11 cellular contexts compared by ENCODE assay signal in the genomic region with DNA sequence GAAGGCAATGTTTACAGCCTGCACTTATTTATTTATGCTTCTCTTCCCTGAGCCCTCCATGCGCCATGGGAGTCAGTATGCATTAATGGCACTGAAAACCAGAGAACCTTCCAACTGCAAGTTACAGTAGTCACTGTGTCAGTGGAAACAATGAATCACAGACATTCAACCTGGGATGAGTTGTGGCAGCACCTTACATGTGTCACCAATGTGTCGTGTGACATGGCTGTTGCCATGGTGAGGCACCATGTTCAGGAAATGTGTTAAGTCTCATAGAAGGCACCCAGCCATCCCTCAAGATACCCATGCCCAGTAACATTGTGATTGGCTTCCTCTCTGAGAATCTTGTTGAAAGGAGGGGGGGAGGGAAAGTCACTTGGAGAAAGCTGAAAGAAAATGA.
DNase-seq lines count a peak whose midpoint lies in the region; ATAC-seq and TF ChIP-seq lines count a peak whose summit lies in the region.
"Had no signal": no experiment of that assay in that cellular context is flagged by ENCODE, and none has a peak within 500 bp of the region (broad histone marks: within the 10 kb centered on the region; RNA-seq: fewer than 3 reads in every experiment).

No MANE protein-coding gene starts in this region.

- no peak overlapping the region for H3K27ac ChIP-seq in effector memory CD4-positive, alpha-beta T cell (ENCODE audit: insufficient read depth, low read length, poor library complexity, severe bottlenecking)
- H3K27ac ChIP-seq in right atrium auricular region: no peak overlapping the region
- H3K27ac ChIP-seq: esophagus muscularis mucosa, sigmoid colon had no signal

- no peaks in the 10 kb centered on the region for H3K27me3 ChIP-seq in effector memory CD4-positive, alpha-beta T cell (replicated peaks; ENCODE audit: control insufficient read depth, insufficient read depth, low read length, poor library complexity, severe bottlenecking)
- H3K27me3 ChIP-seq in right atrium auricular region: no peaks in the 10 kb centered on the region
- H3K27me3 ChIP-seq: esophagus muscularis mucosa, sigmoid colon had no signal

- TF ChIP-seq CTCF in HFFc6 (IDR thresholded peaks at IDR 0.05): no peak
- no peak for TF ChIP-seq CTCF in GM10266 (IDR thresholded peaks at IDR 0.05; ENCODE audit: control insufficient read depth, insufficient read depth, low read depth, missing control alignments)
- TF ChIP-seq CTCF in right atrium auricular region (IDR thresholded peaks at IDR 0.05): no peak

- ATAC-seq in activated CD8-positive, alpha-beta T cell treated with anti-CD3 and anti-CD28 coated beads, Interleukin-2, amount 10 ng/mL, durations not matched to agents 7 days and 5 days: peak; percentile 82

- peaks cover 12% of the 10 kb centered on the region for H3K36me3 Mint-ChIP-seq in HFFc6 (ENCODE audit: low read depth)
- peaks cover 23% of the 10 kb centered on the region for H3K36me3 Mint-ChIP-seq in activated CD8-positive, alpha-beta T cell treated with anti-CD3 and anti-CD28 coated beads, Interleukin-2, amount 10 ng/mL, durations not matched to agents 7 days and 5 days (ENCODE audit: low read depth)

- H3K4me3 ChIP-seq in effector memory CD4-positive, alpha-beta T cell (ENCODE audit: insufficient read depth, low read depth, low read length, poor library complexity, severe bottlenecking): no peak overlapping the region
- H3K4me3 ChIP-seq in right atrium auricular region: no peak overlapping the region
- H3K4me3 ChIP-seq: esophagus muscularis mucosa, sigmoid colon had no signal

- DNase-seq in HFFc6 (peak; percentile 39), GM10266 (ENCODE audit: extremely low spot score) (no peak), iPS-NIHi11 (ENCODE audit: low spot score) (no peak), COLO668 (lab: John Stamatoyannopoulos, UW; ENCODE audit: unreplicated experiment) (no peak), right atrium auricular region (ENCODE audit: low spot score) (no peak)
- peak; percentile 51 for DNase-seq in activated CD8-positive, alpha-beta T cell treated with anti-CD3 and anti-CD28 coated beads, Interleukin-2, amount 10 ng/mL, durations not matched to agents 7 days and 5 days
- DNase-seq in effector memory CD4-positive, alpha-beta T cell: peak in 2 of 3 donors; percentile 12 to 36
- peak; percentile 68 for DNase-seq in stimulated activated CD4-positive, alpha-beta T cell treated with anti-CD3 and anti-CD28 coated beads, Interleukin-4, amount 100 ng/mL, for 1 hour
- DNase-seq: KG1, sigmoid colon had no signal

- CTCF ChIA-PET in activated CD8-positive, alpha-beta T cell treated with anti-CD3 and anti-CD28 coated beads, Interleukin-2, amount 10 ng/mL, durations not matched to agents 7 days and 5 days (lab: Charles Lee): interaction anchor here (0.7 to 2.2 kb wide), 2 partner anchors 24 to 81 kb away, joined by 3 to 6 read pairs; no protein-coding TSS in a partner anchor

- peaks cover 10% of the 10 kb centered on the region; the same call in 1 of the 2 replicates for H3K4me1 Mint-ChIP-seq in HFFc6 (ENCODE audit: low read depth)
- peaks cover 39% of the 10 kb centered on the region for H3K4me1 Mint-ChIP-seq in activated CD8-positive, alpha-beta T cell treated with anti-CD3 and anti-CD28 coated beads, Interleukin-2, amount 10 ng/mL, durations not matched to agents 7 days and 5 days (ENCODE audit: low read depth)

- POLR2A ChIA-PET in activated CD8-positive, alpha-beta T cell treated with anti-CD3 and anti-CD28 coated beads, Interleukin-2, amount 10 ng/mL, durations not matched to agents 7 days and 5 days (lab: Charles Lee): no interaction called here

- H3K9me3 ChIP-seq in effector memory CD4-positive, alpha-beta T cell (ENCODE audit: control insufficient read depth, low read length): no peaks in the 10 kb centered on the region
- H3K9me3 ChIP-seq in right atrium auricular region: peaks cover 0 to under 1% of the 10 kb centered on the region in 2 donors
- H3K9me3 ChIP-seq: esophagus muscularis mucosa, sigmoid colon had no signal

- H3K27ac Mint-ChIP-seq in HFFc6: no peak overlapping the region
- peak overlapping the region; percentile 17 for H3K27ac Mint-ChIP-seq in activated CD8-positive, alpha-beta T cell treated with anti-CD3 and anti-CD28 coated beads, Interleukin-2, amount 10 ng/mL, durations not matched to agents 7 days and 5 days

- no peaks in the 10 kb centered on the region for H3K9me3 Mint-ChIP-seq in HFFc6
- H3K9me3 Mint-ChIP-seq in activated CD8-positive, alpha-beta T cell treated with anti-CD3 and anti-CD28 coated beads, Interleukin-2, amount 10 ng/mL, durations not matched to agents 7 days and 5 days (ENCODE audit: insufficient read depth): no peaks in the 10 kb centered on the region

- no peak overlapping the region for H3K4me3 Mint-ChIP-seq in HFFc6
- H3K4me3 Mint-ChIP-seq in activated CD8-positive, alpha-beta T cell treated with anti-CD3 and anti-CD28 coated beads, Interleukin-2, amount 10 ng/mL, durations not matched to agents 7 days and 5 days: no peak overlapping the region

- no peaks in the 10 kb centered on the region for H3K27me3 Mint-ChIP-seq in HFFc6 (ENCODE audit: insufficient read depth)
- no peaks in the 10 kb centered on the region for H3K27me3 Mint-ChIP-seq in activated CD8-positive, alpha-beta T cell treated with anti-CD3 and anti-CD28 coated beads, Interleukin-2, amount 10 ng/mL, durations not matched to agents 7 days and 5 days (ENCODE audit: low read depth)

- H3K4me1 ChIP-seq in effector memory CD4-positive, alpha-beta T cell (ENCODE audit: control insufficient read depth, insufficient read depth, low read length, poor library complexity, severe bottlenecking): peaks cover 6% of the 10 kb centered on the region
- H3K4me1 ChIP-seq in right atrium auricular region: no peaks in the 10 kb centered on the region
- H3K4me1 ChIP-seq: sigmoid colon had no signal

- H3K36me3 ChIP-seq in effector memory CD4-positive, alpha-beta T cell (ENCODE audit: control insufficient read depth, insufficient read depth, low read length): peaks cover 3% of the 10 kb centered on the region
- no peaks in the 10 kb centered on the region for H3K36me3 ChIP-seq in right atrium auricular region
- H3K36me3 ChIP-seq: esophagus muscularis mucosa, sigmoid colon had no signal

Comparison
In these comparisons a context has a peak if more than half of its experiments do, and no peak if none do; other contexts are left out.
1. DNase-seq: peak in HFFc6 (single experiment), activated CD8-positive, alpha-beta T cell treated with anti-CD3 and anti-CD28 coated beads, Interleukin-2, amount 10 ng/mL, durations not matched to agents 7 days and 5 days (single experiment), effector memory CD4-positive, alpha-beta T cell (2 of 3) and stimulated activated CD4-positive, alpha-beta T cell treated with anti-CD3 and anti-CD28 coated beads, Interleukin-4, amount 100 ng/mL, for 1 hour (single experiment); none in GM10266 (single experiment), iPS-NIHi11 (single experiment), COLO668 (single experiment) and right atrium auricular region (single experiment).